In genomic region chr4:185138161-185138560, GRCh38 we compare ENCODE assay signal across 20 cellular contexts. TPM values are rescaled to one million over a fixed set of nuclear protein-coding genes. Genes with fewer than 3 reads are reported as not detected.
A peak's percentile ranks its signal among the peaks of the same experiment; 100 is the strongest.
DNase-seq lines count a peak whose midpoint lies in the region; ATAC-seq, FAIRE-seq and TF ChIP-seq lines count a peak whose summit lies in the region.
"Had no signal": no experiment of that assay in that cellular context is flagged by ENCODE, and none has a peak within 500 bp of the region (broad histone marks: within the 10 kb centered on the region; RNA-seq: fewer than 3 reads in every experiment).

No MANE protein-coding gene starts in this region.

- POLR2A ChIA-PET in endothelial cell of umbilical vein (lab: Charles Lee), result no interaction called here

- dilution Hi-C loops in endothelial cell of umbilical vein (cut with MboI; ENCODE audit: extremely low pct_ligation_motif_present, low sequenced_read_pairs), result no loop called here

- intact Hi-C loops in Right ventricle myocardium inferior (cut with DNase I) (no loop called here), endothelial cell of umbilical vein (cut with micrococcal nuclease) (no loop called here)

- no TSS peak for BruUV-seq in endothelial cell of umbilical vein (replicated peaks; lab: Mats Ljungman, UMichigan)

- ATAC-seq in Right ventricle myocardium inferior (no peak), GM18867 (IDR thresholded peaks at IDR 0.05; ENCODE audit: unreplicated experiment) (no peak)
- ATAC-seq: CD8-positive, alpha-beta T cell; GM12878; HCT116 had no signal

- no peak overlapping the region for H3K9ac ChIP-seq in endothelial cell of umbilical vein (replicated peaks; ENCODE audit: extremely low read depth, insufficient read depth, low read length)

- no peak overlapping the region for H2AFZ ChIP-seq in endothelial cell of umbilical vein (ENCODE audit: low read depth, low read length)

- no peak for TF ChIP-seq POLR2A in endothelial cell of umbilical vein (IDR thresholded peaks at IDR 0.05; ENCODE audit: low read depth, low read length)

- no peak overlapping the region for H3K4me3 ChIP-seq in right atrium auricular region
- H3K4me3 ChIP-seq in endothelial cell of umbilical vein (replicated peaks in 1 of 3; ENCODE audit: insufficient read depth in 1 of 3, low read depth in 1 of 3, low read length in 3 of 3), result no peak overlapping the region
- H3K4me3 ChIP-seq: GM12878, GM23338 had no signal

- no peaks in the 10 kb centered on the region for H3K9me3 ChIP-seq in right atrium auricular region
- H3K9me3 ChIP-seq in endothelial cell of umbilical vein (replicated peaks; ENCODE audit: control insufficient read depth, insufficient read depth, low read length), result no peaks in the 10 kb centered on the region

- no peaks in the 10 kb centered on the region for H3K36me3 ChIP-seq in right atrium auricular region
- no peaks in the 10 kb centered on the region for H3K36me3 ChIP-seq in endothelial cell of umbilical vein (ENCODE audit: control insufficient read depth in 2 of 2, extremely low read depth in 1 of 2, insufficient read depth in 2 of 2, low read length in 2 of 2)

- H3K4me1 ChIP-seq in right atrium auricular region, result peaks cover 0 to 19% of the 10 kb centered on the region in 2 donors
- H3K4me1 ChIP-seq in endothelial cell of umbilical vein (ENCODE audit: control insufficient read depth, extremely low read depth, insufficient read depth, low read length), result peaks cover 8% of the 10 kb centered on the region

- H3K27me3 ChIP-seq in right atrium auricular region, result no peaks in the 10 kb centered on the region
- H3K27me3 ChIP-seq in endothelial cell of umbilical vein (ENCODE audit: control insufficient read depth in 2 of 2, insufficient read depth in 2 of 2, low read length in 2 of 2), result no peaks in the 10 kb centered on the region

- TF ChIP-seq CTCF in right atrium auricular region (IDR thresholded peaks at IDR 0.05), result no peak
- TF ChIP-seq CTCF in endothelial cell of umbilical vein (IDR thresholded peaks at IDR 0.05; ENCODE audit: extremely low read depth in 1 of 2, insufficient read depth in 1 of 2, low read depth in 1 of 2, low read length in 2 of 2), result no peak

- no peaks in the 10 kb centered on the region for H3K9me1 ChIP-seq in endothelial cell of umbilical vein (replicated peaks; ENCODE audit: control insufficient read depth, extremely low read depth, insufficient read depth, low read length)

- H3K27ac ChIP-seq in right atrium auricular region (peak overlapping the region; percentile 10 to 92), endothelial cell of umbilical vein (ENCODE audit: insufficient read depth, low read depth, low read length) (no peak overlapping the region)
- H3K27ac ChIP-seq: HL-60 had no signal

- H3K79me2 ChIP-seq in endothelial cell of umbilical vein (ENCODE audit: control insufficient read depth, insufficient read depth, low read length), result no peaks in the 10 kb centered on the region

- CTCF ChIA-PET in endothelial cell of umbilical vein (lab: Charles Lee), result interaction anchor here (0.8 to 1.7 kb wide), 7 partner anchors 10 to 900 kb away, joined by 3 to 7 read pairs (median 4); no protein-coding TSS in a partner anchor

- peak; percentile 79 for FAIRE-seq in endothelial cell of umbilical vein (lab: Jason Lieb, UNC)
- FAIRE-seq: A204.1, GM12878, GM19239 had no signal

- H3K4me2 ChIP-seq in endothelial cell of umbilical vein (ENCODE audit: insufficient read depth, low read length), result no peak overlapping the region
- H3K4me2 ChIP-seq: GM23338 had no signal

- DNase-seq in right atrium auricular region (ENCODE audit: low spot score) (no peak), Right ventricle myocardium inferior (ENCODE audit: missing footprints) (no peak), endothelial cell of umbilical vein (ENCODE audit: low read depth, low spot score) (peak; percentile 62), pulmonary artery endothelial cell (ENCODE audit: low read depth, low spot score) (peak; percentile 1), DMS79 treated with DMSO at 0.1 percent for 48 hours (lab: John Stamatoyannopoulos, UW) (no peak), GM19240 (ENCODE audit: insufficient read length, low spot score) (no peak)
- DNase-seq: AML-193; Calu3; CD8-positive, alpha-beta T cell; DND-41; EL; H7; HFFc6 had no signal

- H4K20me1 ChIP-seq in endothelial cell of umbilical vein (replicated peaks; ENCODE audit: control insufficient read depth, extremely low read depth, insufficient read depth, low read length), result no peaks in the 10 kb centered on the region

TF ChIP-seq in endothelial cell of umbilical vein, 7 proteins besides CTCF, POLR2A, EP300 and RAD21:
- no peak for TF ChIP-seq MAX (IDR thresholded peaks at IDR 0.05; ENCODE audit: insufficient read depth, insufficient read length)
- no peak for TF ChIP-seq GATA2 (IDR thresholded peaks at IDR 0.05; ENCODE audit: insufficient read depth, insufficient read length, low read depth, low read length)
- TF ChIP-seq MYC (IDR thresholded peaks at IDR 0.05; ENCODE audit: low read depth, low read length), result no peak
- TF ChIP-seq JUN (IDR thresholded peaks at IDR 0.05; ENCODE audit: borderline replicate concordance, insufficient read depth, insufficient read length, low read depth), result no peak
- no peak for TF ChIP-seq EZH2 (IDR thresholded peaks at IDR 0.05; ENCODE audit: borderline replicate concordance, low read depth, low read length, severe bottlenecking)
- TF ChIP-seq POLR2AphosphoS5 (IDR thresholded peaks at IDR 0.05; ENCODE audit: insufficient read depth, low read depth, low read length), result no peak
- TF ChIP-seq FOS (IDR thresholded peaks at IDR 0.05; ENCODE audit: borderline replicate concordance, insufficient read depth, low read length), result no peak
TF ChIP-seq in endothelial cell of umbilical vein: peak in this region for 0.

RNA-seq across cellular contexts. Expression of gene SLC25A4, which starts 4.9 kb away (rescaled TPM):
- total RNA-seq in right atrium auricular region (1,000 to 10,000 TPM in 1 of 2 donors, 100 to 1,000 TPM in 1; 918 to 1,103 TPM), Right ventricle myocardium inferior (2,233 TPM), endothelial cell of umbilical vein (13.7 and 13.9 TPM in 2 replicates), pulmonary artery endothelial cell (8.8 and 10.5 TPM in 2 replicates)
- polyA plus RNA-seq in endothelial cell of umbilical vein, result 12.9 and 13.5 TPM in 2 replicates
- 12.1 and 12.2 TPM in 2 replicates for polyA plus RNA-seq in endothelial cell of umbilical vein (2011; cell fraction: cytosol; rRNA removed)
- polyA plus RNA-seq in endothelial cell of umbilical vein (2011; cell fraction: nucleus; rRNA removed), result 14.0 and 17.3 TPM in 2 replicates
- polyA plus RNA-seq in endothelial cell of umbilical vein (2012), result 10.3 and 13.9 TPM in 2 replicates
- polyA minus RNA-seq in endothelial cell of umbilical vein, result 9.8 and 11.3 TPM in 2 replicates
- polyA minus RNA-seq in endothelial cell of umbilical vein (2011; cell fraction: cytosol; rRNA and poly(A)+ RNA removed), result 14.6 TPM
- 3.6 and 4.1 TPM in 2 replicates for polyA minus RNA-seq in endothelial cell of umbilical vein (2011; cell fraction: nucleus; rRNA and poly(A)+ RNA removed)

Comparison
In these comparisons a context has a peak if more than half of its experiments do, and no peak if none do; other contexts are left out.
1. DNase-seq: peak in endothelial cell of umbilical vein (single experiment) and pulmonary artery endothelial cell (single experiment); none in right atrium auricular region (single experiment), Right ventricle myocardium inferior (single experiment), DMS79 treated with DMSO at 0.1 percent for 48 hours (single experiment) and GM19240 (single experiment).
2. RNA of gene SLC25A4, which starts 4.9 kb away (total RNA-seq): 2,233 TPM in Right ventricle myocardium inferior (single experiment) and 918 to 1,103 TPM in right atrium auricular region; 13.7 to 13.9 TPM in endothelial cell of umbilical vein and 8.8 to 10.5 TPM in pulmonary artery endothelial cell; every median in the first group is over 10 times any median in the second.